In genomic region chr6:2225422-2226392, GRCh38 we compare ENCODE assay signal across 1 cellular context.
TF ChIP-seq lines count a peak whose summit lies in the region.

No MANE protein-coding gene starts in this region.

TF ChIP-seq in HepG2, 621 proteins besides CTCF, POLR2A, EP300 and RAD21 (continued from another document and continues in another):
- no peak for TF ChIP-seq PRDM4 (CRISPR knock-in tag; IDR thresholded peaks at IDR 0.05; ENCODE audit: borderline replicate concordance)
- TF ChIP-seq ZNF263 (CRISPR knock-in tag; IDR thresholded peaks at IDR 0.05): no peak; the same call in 1 of the 2 replicates
- peak; percentile 54; the same call in 1 of the 2 replicates for TF ChIP-seq NFYC (CRISPR knock-in tag; IDR thresholded peaks at IDR 0.05)
- TF ChIP-seq MAFG (CRISPR knock-in tag; IDR thresholded peaks at IDR 0.05): no peak
- peak; percentile 99 for TF ChIP-seq PAXIP1 (CRISPR knock-in tag; conservative IDR thresholded peaks at IDR 0.05)
- peak; percentile 89 for TF ChIP-seq TARDBP (CRISPR knock-in tag; IDR thresholded peaks at IDR 0.05)
- no peak for TF ChIP-seq FOXO4 (CRISPR knock-in tag; conservative IDR thresholded peaks at IDR 0.05)
- TF ChIP-seq STAT5B (CRISPR knock-in tag; IDR thresholded peaks at IDR 0.05): no peak; the same call in 1 of the 2 replicates
- TF ChIP-seq BCL6 (CRISPR knock-in tag; IDR thresholded peaks at IDR 0.05): peak; percentile 99
- no peak for TF ChIP-seq FOXM1 (CRISPR knock-in tag; IDR thresholded peaks at IDR 0.05)
- no peak for TF ChIP-seq HIVEP1 (CRISPR knock-in tag; IDR thresholded peaks at IDR 0.05)
- TF ChIP-seq KAT7 (CRISPR knock-in tag; IDR thresholded peaks at IDR 0.05; ENCODE audit: borderline replicate concordance): no peak
- no peak for TF ChIP-seq ZBTB26 (CRISPR knock-in tag; IDR thresholded peaks at IDR 0.05; ENCODE audit: borderline replicate concordance)
- peak; percentile 88 for TF ChIP-seq IRF2 (CRISPR knock-in tag; IDR thresholded peaks at IDR 0.05)
- TF ChIP-seq ZNF557 (CRISPR knock-in tag; IDR thresholded peaks at IDR 0.05): no peak
- peak; percentile 97 for TF ChIP-seq ZNF317 (CRISPR knock-in tag; IDR thresholded peaks at IDR 0.05)
- peak; percentile 41; the same call in 1 of the 2 replicates for TF ChIP-seq KDM1A (CRISPR knock-in tag; IDR thresholded peaks at IDR 0.05)
- TF ChIP-seq ZNF414 (CRISPR knock-in tag; IDR thresholded peaks at IDR 0.05): peak; percentile 59; the same call in 1 of the 2 replicates
- TF ChIP-seq FOXA1 (IDR thresholded peaks at IDR 0.05): no peak
- TF ChIP-seq FOXA1 (CRISPR knock-in tag; IDR thresholded peaks at IDR 0.05): peak; percentile 30; the same call in 1 of the 2 replicates
- peak; percentile 94 for TF ChIP-seq HOXD1 (CRISPR knock-in tag; IDR thresholded peaks at IDR 0.05)
- TF ChIP-seq PBX2 (CRISPR knock-in tag; IDR thresholded peaks at IDR 0.05): no peak
- TF ChIP-seq THAP8 (CRISPR knock-in tag; IDR thresholded peaks at IDR 0.05; ENCODE audit: borderline replicate concordance): no peak
- peak; percentile 56 for TF ChIP-seq HIC2 (CRISPR knock-in tag; IDR thresholded peaks at IDR 0.05; ENCODE audit: low read depth)
- no peak for TF ChIP-seq RFXANK (CRISPR knock-in tag; IDR thresholded peaks at IDR 0.05)
- no peak for TF ChIP-seq TSC22D2 (CRISPR knock-in tag; IDR thresholded peaks at IDR 0.05; ENCODE audit: borderline replicate concordance)
- peak; percentile 76; the same call in 1 of the 2 replicates for TF ChIP-seq ZNF546 (CRISPR knock-in tag; conservative IDR thresholded peaks at IDR 0.05)
- TF ChIP-seq FOXA3 (CRISPR knock-in tag; IDR thresholded peaks at IDR 0.05): peak; percentile 95
- peak; percentile 97 for TF ChIP-seq SOX13 (IDR thresholded peaks at IDR 0.05)
- peak in 1 of 2 experiments; percentile 100; a peak in 2 of 4 replicates for TF ChIP-seq SOX13 (CRISPR knock-in tag; conservative IDR thresholded peaks at IDR 0.05 in 1 of 2, IDR thresholded peaks at IDR 0.05 in 1 of 2)
- TF ChIP-seq CENPX (CRISPR knock-in tag; IDR thresholded peaks at IDR 0.05): 0 out of 2 replicates have a peak, but pooled peaks have one; percentile 41
- TF ChIP-seq ZBTB43 (CRISPR knock-in tag; conservative IDR thresholded peaks at IDR 0.05): peak; percentile 90
- TF ChIP-seq ZNF446 (CRISPR knock-in tag; IDR thresholded peaks at IDR 0.05): peak; percentile 57
- peak; percentile 90 for TF ChIP-seq ZNF205 (CRISPR knock-in tag; IDR thresholded peaks at IDR 0.05)
- TF ChIP-seq ZNF552 (CRISPR knock-in tag; IDR thresholded peaks at IDR 0.05; ENCODE audit: borderline replicate concordance): peak; percentile 74; the same call in 1 of the 2 replicates
- TF ChIP-seq SMAD9 (CRISPR knock-in tag; IDR thresholded peaks at IDR 0.05): no peak
- TF ChIP-seq KLF15 (CRISPR knock-in tag; IDR thresholded peaks at IDR 0.05; ENCODE audit: borderline replicate concordance): no peak
- no peak for TF ChIP-seq ZNF740 (CRISPR knock-in tag; IDR thresholded peaks at IDR 0.05)
- TF ChIP-seq ARID5B (CRISPR knock-in tag; IDR thresholded peaks at IDR 0.05): peak; percentile 99
- no peak for TF ChIP-seq ZNF326 (CRISPR knock-in tag; IDR thresholded peaks at IDR 0.05; ENCODE audit: borderline replicate concordance)
- TF ChIP-seq TBX3 (IDR thresholded peaks at IDR 0.05; ENCODE audit: borderline replicate concordance): 0 out of 2 replicates have a peak, but pooled peaks have one; percentile 3
- no peak for TF ChIP-seq PCBP2 (optimal IDR thresholded peaks at IDR 0.05; ENCODE audit: low read depth, low read length, poor library complexity, severe bottlenecking)
- 0 out of 2 replicates have a peak, but pooled peaks have one; percentile 39 for TF ChIP-seq CHD4 (IDR thresholded peaks at IDR 0.05; ENCODE audit: borderline replicate concordance, low read length)
